8 cellular contexts compared by ENCODE assay signal in genomic region chr1:59947047-59947938, GRCh38.
DNase-seq lines count a peak whose midpoint lies in the region; ATAC-seq and TF ChIP-seq lines count a peak whose summit lies in the region.

No MANE protein-coding gene starts in this region.

- no peaks in the 10 kb centered on the region for H3K9me3 ChIP-seq in DND-41 (ENCODE audit: insufficient read depth, low read length, severe bottlenecking)
- H3K9me3 ChIP-seq in NT2/D1 (ENCODE audit: insufficient read depth, low read length) = no peaks in the 10 kb centered on the region

- H3K4me3 ChIP-seq in DND-41 (ENCODE audit: low read depth in 1 of 2, low read length in 2 of 2) (no peak overlapping the region), NT2/D1 (ENCODE audit: insufficient read length, low read depth) (no peak overlapping the region), foreskin fibroblast (ENCODE audit: low read depth in 1 of 2, low read length in 2 of 2) (no peak overlapping the region)

- H3K79me2 ChIP-seq in DND-41 (ENCODE audit: insufficient read depth, low read length) = no peaks in the 10 kb centered on the region

- DNase-seq in DND-41 (peak; percentile 47), NT2/D1 (ENCODE audit: low read depth, low spot score) (peak; percentile 73), foreskin fibroblast (peak; percentile 56 to 83), nucleus accumbens (lab: John Stamatoyannopoulos, UW) (peak in 45 of 56 donors; percentile 4 to 80 (median 44))
- DNase-seq in activated T-cell treated with anti-CD3 and anti-CD28 coated beads, Interleukin-2, amount 50 U/mL, for 24 hours = peak; percentile 43

- no peak overlapping the region for H3K4me3 Mint-ChIP-seq in activated T-cell treated with anti-CD3 and anti-CD28 coated beads, Interleukin-2, amount 50 U/mL, for 24 hours

- H3K36me3 ChIP-seq in DND-41 (ENCODE audit: insufficient read depth, low read length) (no peaks in the 10 kb centered on the region), NT2/D1 (ENCODE audit: insufficient read depth, insufficient read length, low read length) (no peaks in the 10 kb centered on the region)

- H3K27ac ChIP-seq in DND-41 (ENCODE audit: low read length) = no peak overlapping the region

- H2AFZ ChIP-seq in DND-41 (ENCODE audit: low read depth, low read length) = no peak overlapping the region

- H3K27me3 Mint-ChIP-seq in activated T-cell treated with anti-CD3 and anti-CD28 coated beads, Interleukin-2, amount 50 U/mL, for 24 hours = peaks cover 4% of the 10 kb centered on the region

- no peaks in the 10 kb centered on the region for H3K9me3 Mint-ChIP-seq in activated T-cell treated with anti-CD3 and anti-CD28 coated beads, Interleukin-2, amount 50 U/mL, for 24 hours

- no peaks in the 10 kb centered on the region for H3K4me1 Mint-ChIP-seq in activated T-cell treated with anti-CD3 and anti-CD28 coated beads, Interleukin-2, amount 50 U/mL, for 24 hours (ENCODE audit: low read depth)

- no peaks in the 10 kb centered on the region for H3K36me3 Mint-ChIP-seq in activated T-cell treated with anti-CD3 and anti-CD28 coated beads, Interleukin-2, amount 50 U/mL, for 24 hours (ENCODE audit: low read depth)

- H3K4me1 ChIP-seq in DND-41 (ENCODE audit: insufficient read depth, low read length) (no peaks in the 10 kb centered on the region), NT2/D1 (ENCODE audit: insufficient read depth, insufficient read length) (no peaks in the 10 kb centered on the region)

- no peaks in the 10 kb centered on the region for H4K20me1 ChIP-seq in DND-41 (ENCODE audit: insufficient read depth, low read length)

- ATAC-seq in DND-41 (ENCODE audit: insufficient read depth, low read depth) (peak; percentile 90), GM21367 (IDR thresholded peaks at IDR 0.05; ENCODE audit: unreplicated experiment) (peak; percentile 94), HG03571 (IDR thresholded peaks at IDR 0.05; ENCODE audit: unreplicated experiment) (peak; percentile 96), HG02970 (IDR thresholded peaks at IDR 0.05; ENCODE audit: low FRiP score, unreplicated experiment) (no peak)

- H3K27me3 ChIP-seq in DND-41 (ENCODE audit: insufficient read depth, low read length, poor library complexity) (peaks cover 22% of the 10 kb centered on the region), NT2/D1 (ENCODE audit: insufficient read depth, insufficient read length) (no peaks in the 10 kb centered on the region)

- H3K9ac ChIP-seq in DND-41 (ENCODE audit: low read depth, low read length) (no peak overlapping the region), NT2/D1 (ENCODE audit: insufficient read length, low read depth) (no peak overlapping the region)

- no peak overlapping the region for H3K4me2 ChIP-seq in DND-41 (ENCODE audit: insufficient read depth, low read length)

- TF ChIP-seq CTCF in DND-41 (IDR thresholded peaks at IDR 0.05; ENCODE audit: borderline replicate concordance, extremely low read depth, low read length, poor library complexity, severe bottlenecking) (peak; percentile 91), foreskin fibroblast (IDR thresholded peaks at IDR 0.05; ENCODE audit: low read depth, low read length) (peak; percentile 92)

- no peak overlapping the region for H3K27ac Mint-ChIP-seq in activated T-cell treated with anti-CD3 and anti-CD28 coated beads, Interleukin-2, amount 50 U/mL, for 24 hours
